In the genomic region with DNA sequence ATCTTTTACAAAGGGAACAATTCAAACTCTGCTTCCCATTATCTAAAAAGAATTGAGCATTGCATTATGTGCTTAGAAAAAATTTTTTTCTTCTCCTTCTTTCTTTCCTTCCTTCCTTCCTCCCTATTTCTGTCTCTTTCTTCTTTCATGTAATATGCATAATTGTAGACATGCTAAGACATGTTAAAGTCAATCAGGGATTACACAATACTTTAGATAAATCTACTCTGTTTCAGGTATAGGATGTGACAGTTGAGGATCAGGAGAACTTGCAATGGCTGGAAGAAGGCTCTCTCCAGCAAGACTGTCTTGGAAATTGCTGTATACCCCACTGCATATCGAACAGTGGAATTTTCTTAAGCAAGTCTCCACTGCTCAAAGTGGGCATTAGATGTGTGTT, we compare ENCODE assay signal across 8 cellular contexts.
"Had no signal": no experiment of that assay in that cellular context is flagged by ENCODE, and none has a peak within 500 bp of the region (broad histone marks: within the 10 kb centered on the region; RNA-seq: fewer than 3 reads in every experiment).

No MANE protein-coding gene starts in this region.

- H3K4me1 ChIP-seq: HAP-1 had no signal

- H2AFZ ChIP-seq: GM23248 had no signal

- DNase-seq: GM23248, GOT3, H7, HFFc6 had no signal

- ATAC-seq: HCT116 had no signal

- H3K27ac Mint-ChIP-seq: HFFc6, IgD-negative memory B cell had no signal

- H3K4me3 ChIP-seq: GM23248, HAP-1 had no signal

- H3K4me3 Mint-ChIP-seq: HFFc6, IgD-negative memory B cell had no signal

- H3K36me3 ChIP-seq: HAP-1 had no signal

- H3K27ac ChIP-seq: GM23248, HL-60 had no signal

- H3K4me1 Mint-ChIP-seq: IgD-negative memory B cell had no signal

- H3K9ac ChIP-seq: GM23248 had no signal
